In the genomic region with DNA sequence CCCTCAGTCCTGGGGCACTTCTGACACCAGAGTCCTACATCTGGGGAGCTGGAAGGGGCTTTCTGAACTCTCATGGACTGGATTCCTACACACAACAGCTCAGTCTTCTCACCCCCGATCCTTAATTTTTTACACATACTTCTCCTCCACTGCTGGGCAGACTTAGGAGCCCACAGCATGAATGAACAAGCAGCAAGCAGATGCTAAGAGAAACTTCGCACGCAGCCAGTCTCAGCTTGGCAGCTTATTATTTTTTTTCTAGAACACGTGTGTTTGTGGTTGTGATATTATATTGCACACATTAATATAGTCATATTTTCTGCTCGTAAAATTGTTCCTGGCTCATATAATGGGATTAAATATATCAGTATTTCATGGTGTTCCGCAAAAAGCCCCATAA, we compare ENCODE assay signal across 27 cellular contexts. TPM values are rescaled to one million over a fixed set of nuclear protein-coding genes. Genes with fewer than 3 reads are reported as not detected.
"Had no signal": no experiment of that assay in that cellular context is flagged by ENCODE, and none has a peak within 500 bp of the region (broad histone marks: within the 10 kb centered on the region; RNA-seq: fewer than 3 reads in every experiment).

No MANE protein-coding gene starts in this region.

- H3K4me1 Mint-ChIP-seq: activated CD4-positive, alpha-beta T cell treated with anti-CD3 and anti-CD28 coated beads, Interleukin-2, amount 10 ng/mL, durations not matched to agents 24 days and 14 days; activated naive CD8-positive, alpha-beta T cell treated with anti-CD3 and anti-CD28 coated beads, Interleukin-2, amount 50 U/mL, for 24 hours; central memory CD8-positive, alpha-beta T cell had no signal

- H3K36me3 Mint-ChIP-seq: activated CD8-positive, alpha-beta memory T cell treated with anti-CD3 and anti-CD28 coated beads, Interleukin-2, amount 10 ng/mL, durations not matched to agents 7 days and 5 days; activated naive CD4-positive, alpha-beta T cell treated with anti-CD3 and anti-CD28 coated beads, Interleukin-2, amount 50 U/mL, for 72 hours had no signal

- H3K36me3 ChIP-seq: ascending aorta had no signal

- H3K27me3 ChIP-seq: ascending aorta, body of pancreas had no signal

- H3K4me1 ChIP-seq: body of pancreas had no signal

- H3K27me3 Mint-ChIP-seq: activated naive CD8-positive, alpha-beta T cell treated with anti-CD3 and anti-CD28 coated beads, Interleukin-2, amount 50 U/mL, for 24 hours; activated T-cell treated with anti-CD3 and anti-CD28 coated beads, Interleukin-2, amount 50 U/mL, for 24 hours had no signal

- H3K27ac Mint-ChIP-seq: activated B cell treated with CpG ODN at 0.5 μM for 24 hours; activated CD4-positive, alpha-beta T cell treated with anti-CD3 and anti-CD28 coated beads, Interleukin-2, amount 10 ng/mL, durations not matched to agents 24 days and 14 days; activated CD8-positive, alpha-beta memory T cell treated with anti-CD3 and anti-CD28 coated beads, Interleukin-2, amount 10 ng/mL, durations not matched to agents 7 days and 5 days; activated naive CD4-positive, alpha-beta T cell treated with anti-CD3 and anti-CD28 coated beads, Interleukin-2, amount 50 U/mL, for 72 hours; activated naive CD8-positive, alpha-beta T cell treated with anti-CD3 and anti-CD28 coated beads, Interleukin-2, amount 50 U/mL, for 24 hours; activated T-cell treated with anti-CD3 and anti-CD28 coated beads, Interleukin-2, amount 50 U/mL, for 24 hours; activated T-helper 1 cell treated with anti-CD3 and anti-CD28 coated beads, Interleukin-12 subunit alpha, Interleukin-12 subunit beta, Interleukin-2, Interleukin-4 antibody, amounts not matched to agents 30 ng/mL and 10 ng/mL and 1 ng/mL, durations not matched to agents 14 hours and 24 hours and 36 hours; T-helper 1 cell treated with Interleukin-12 subunit alpha and Interleukin-12 subunit beta and Interleukin-4 antibody, amounts not matched to agents 30 μg/mL and 1 μg/mL, for 36 hours had no signal

- H3K4me3 Mint-ChIP-seq: activated B cell treated with CpG ODN at 0.5 μM for 24 hours; activated CD4-positive, alpha-beta T cell treated with anti-CD3 and anti-CD28 coated beads, Interleukin-2, amount 10 ng/mL, durations not matched to agents 24 days and 14 days; activated CD8-positive, alpha-beta memory T cell treated with anti-CD3 and anti-CD28 coated beads, Interleukin-2, amount 10 ng/mL, durations not matched to agents 7 days and 5 days; activated naive CD8-positive, alpha-beta T cell treated with anti-CD3 and anti-CD28 coated beads, Interleukin-2, amount 50 U/mL, for 24 hours; activated T-cell treated with anti-CD3 and anti-CD28 coated beads, Interleukin-2, amount 50 U/mL, for 24 hours; activated T-helper 1 cell treated with anti-CD3 and anti-CD28 coated beads, Interleukin-12 subunit alpha, Interleukin-12 subunit beta, Interleukin-2, Interleukin-4 antibody, amounts not matched to agents 30 ng/mL and 10 ng/mL and 1 ng/mL, durations not matched to agents 14 hours and 24 hours and 36 hours; central memory CD8-positive, alpha-beta T cell; T-helper 1 cell treated with Interleukin-12 subunit alpha and Interleukin-12 subunit beta and Interleukin-4 antibody, amounts not matched to agents 30 μg/mL and 1 μg/mL, for 36 hours had no signal

- H3K9me3 Mint-ChIP-seq: activated B cell treated with CpG ODN at 0.5 μM for 24 hours; activated CD4-positive, alpha-beta T cell treated with anti-CD3 and anti-CD28 coated beads, Interleukin-2, amount 10 ng/mL, durations not matched to agents 24 days and 14 days; activated naive CD4-positive, alpha-beta T cell treated with anti-CD3 and anti-CD28 coated beads, Interleukin-2, amount 50 U/mL, for 72 hours; activated naive CD8-positive, alpha-beta T cell treated with anti-CD3 and anti-CD28 coated beads, Interleukin-2, amount 50 U/mL, for 24 hours; activated T-cell treated with anti-CD3 and anti-CD28 coated beads, Interleukin-2, amount 50 U/mL, for 24 hours; activated T-helper 1 cell treated with anti-CD3 and anti-CD28 coated beads, Interleukin-12 subunit alpha, Interleukin-12 subunit beta, Interleukin-2, Interleukin-4 antibody, amounts not matched to agents 30 ng/mL and 10 ng/mL and 1 ng/mL, durations not matched to agents 14 hours and 24 hours and 36 hours; central memory CD8-positive, alpha-beta T cell; T-helper 1 cell treated with Interleukin-12 subunit alpha and Interleukin-12 subunit beta and Interleukin-4 antibody, amounts not matched to agents 30 μg/mL and 1 μg/mL, for 36 hours had no signal

- H3K4me3 ChIP-seq: ascending aorta, body of pancreas, K562 had no signal

- H3K27ac ChIP-seq: ascending aorta, body of pancreas had no signal

- H3K9me3 ChIP-seq: ascending aorta, body of pancreas had no signal

- ATAC-seq: activated CD8-positive, alpha-beta memory T cell treated with anti-CD3 and anti-CD28 coated beads, Interleukin-2, amount 10 ng/mL, durations not matched to agents 7 days and 5 days; activated naive CD4-positive, alpha-beta T cell treated with anti-CD3 and anti-CD28 coated beads, Interleukin-2, amount 50 U/mL, for 72 hours; activated naive CD8-positive, alpha-beta T cell treated with anti-CD3 and anti-CD28 coated beads, Interleukin-2, amount 50 U/mL, for 24 hours; body of pancreas; K562; PC-3 had no signal

- DNase-seq: activated B cell treated with CpG ODN at 0.5 μM for 24 hours; activated CD4-positive, alpha-beta T cell treated with anti-CD3 and anti-CD28 coated beads for 1 hour; activated CD4-positive, alpha-beta T cell treated with anti-CD3 and anti-CD28 coated beads, Interleukin-2, amount 10 ng/mL, durations not matched to agents 24 days and 14 days; activated CD4-positive, alpha-beta T cell treated with anti-CD3 and anti-CD28 coated beads, Interleukin-2, amount 50 U/mL, for 48 hours; activated CD8-positive, alpha-beta memory T cell treated with anti-CD3 and anti-CD28 coated beads, Interleukin-2, amount 10 ng/mL, durations not matched to agents 7 days and 5 days; activated effector memory CD4-positive, alpha-beta T cell treated with Interleukin-2 at 50 U/mL for 16 hours; activated naive CD4-positive, alpha-beta T cell treated with Interleukin-2 at 50 U/mL for 16 hours; activated naive CD8-positive, alpha-beta T cell treated with anti-CD3 and anti-CD28 coated beads, Interleukin-2, amount 50 U/mL, for 24 hours; activated T-cell treated with anti-CD3 and anti-CD28 coated beads, Interleukin-2, amount 50 U/mL, for 24 hours; amniotic stem cell; body of pancreas; Karpas-422; NCI-H1105 treated with DMSO at 0.1 percent for 48 hours; NCI-H1436 treated with DMSO at 0.1 percent for 48 hours; NCI-H187 treated with DMSO at 0.1 percent for 48 hours; NCI-H2081 treated with DMSO at 0.1 percent for 48 hours; NCI-H510A treated with DMSO at 0.1 percent for 48 hours; NCI-H69; PC-3; SHP77 had no signal

RNA-seq across cellular contexts. Expression of gene LOXL4, which starts 50.9 kb away (rescaled TPM):
- total RNA-seq: activated B cell treated with CpG ODN at 0.5 μM for 24 hours; activated CD4-positive, alpha-beta T cell treated with anti-CD3 and anti-CD28 coated beads, Interleukin-2, amount 10 ng/mL, durations not matched to agents 24 days and 14 days; activated CD8-positive, alpha-beta memory T cell treated with anti-CD3 and anti-CD28 coated beads, Interleukin-2, amount 10 ng/mL, durations not matched to agents 7 days and 5 days; activated naive CD4-positive, alpha-beta T cell treated with anti-CD3 and anti-CD28 coated beads, Interleukin-2, amount 50 U/mL, for 72 hours; activated T-helper 1 cell treated with anti-CD3 and anti-CD28 coated beads, Interleukin-12 subunit alpha, Interleukin-12 subunit beta, Interleukin-2, Interleukin-4 antibody, amounts not matched to agents 30 ng/mL and 10 ng/mL and 1 ng/mL, durations not matched to agents 14 hours and 24 hours and 36 hours; SK-MEL-5 had no signal
